Comparison of ENCODE assay signal across 27 cellular contexts in genomic region chr2:238420442-238420841, GRCh38. TPM values are rescaled to one million over a fixed set of nuclear protein-coding genes. Genes with fewer than 3 reads are reported as not detected.
DNase-seq lines count a peak whose midpoint lies in the region; ATAC-seq and TF ChIP-seq lines count a peak whose summit lies in the region.
"Had no signal": no experiment of that assay in that cellular context is flagged by ENCODE, and none has a peak within 500 bp of the region (broad histone marks: within the 10 kb centered on the region; RNA-seq: fewer than 3 reads in every experiment).

No MANE protein-coding gene starts in this region.

- H2BK120ac ChIP-seq in trophoblast cell (ENCODE audit: insufficient read depth, low read length, poor library complexity): no peak overlapping the region

- H2BK12ac ChIP-seq in trophoblast cell (ENCODE audit: low read length): no peak overlapping the region

- TF ChIP-seq POLR2A in prostate gland (IDR thresholded peaks at IDR 0.05): no peak

- H2AK5ac ChIP-seq in trophoblast cell (ENCODE audit: low read length): no peak overlapping the region

- H2AFZ ChIP-seq in GM23248: peak overlapping the region; percentile 31
- H2AFZ ChIP-seq in trophoblast cell (ENCODE audit: insufficient read depth, low read length, poor library complexity): no peak overlapping the region

- H2BK5ac ChIP-seq in trophoblast cell (ENCODE audit: low read depth, low read length, poor library complexity): no peak overlapping the region

- H3K9me2 ChIP-seq in GM23248 (ENCODE audit: insufficient read depth): no peaks in the 10 kb centered on the region

- no peak overlapping the region for H3K23ac ChIP-seq in trophoblast cell (ENCODE audit: low read length)

- H3K4me1 Mint-ChIP-seq in WTC11: peaks cover 26% of the 10 kb centered on the region
- H3K4me1 Mint-ChIP-seq: activated CD4-positive, alpha-beta T cell treated with anti-CD3 and anti-CD28 coated beads for 36 hours had no signal

- no peak overlapping the region for H4K8ac ChIP-seq in trophoblast cell (ENCODE audit: low read depth, low read length)

- peaks cover 16% of the 10 kb centered on the region for H3K9me3 Mint-ChIP-seq in WTC11

- TF ChIP-seq CTCF in WTC11 (IDR thresholded peaks at IDR 0.05) (no peak), prostate gland (IDR thresholded peaks at IDR 0.05) (no peak)

- no peak overlapping the region for H4K12ac ChIP-seq in trophoblast cell (ENCODE audit: low read depth, low read length)

- no peak overlapping the region for H3K4me2 ChIP-seq in GM23248 (ENCODE audit: unreplicated experiment)
- no peak overlapping the region for H3K4me2 ChIP-seq in trophoblast cell (ENCODE audit: low read length)

- H3K18ac ChIP-seq in trophoblast cell (ENCODE audit: low read length): no peak overlapping the region

- H3K4me1 ChIP-seq in GM23248 (ENCODE audit: insufficient read depth) (peaks cover 32% of the 10 kb centered on the region), prostate gland (replicated peaks) (peaks cover 6% of the 10 kb centered on the region), trophoblast cell (ENCODE audit: control insufficient read depth in 1 of 2, insufficient read depth in 2 of 2, low read length in 2 of 2) (peaks cover 0 to 1% of the 10 kb centered on the region in 2 experiments)
- H3K4me1 ChIP-seq: BE2C, body of pancreas had no signal

- ATAC-seq in WTC11: peak; percentile 9; the same call in 1 of the 2 replicates
- no peak for ATAC-seq in GM18511 (IDR thresholded peaks at IDR 0.05; ENCODE audit: unreplicated experiment)
- ATAC-seq: activated CD4-positive, alpha-beta T cell treated with anti-CD3 and anti-CD28 coated beads for 36 hours; activated CD8-positive, alpha-beta T cell treated with anti-CD3 and anti-CD28 coated beads for 36 hours; body of pancreas; naive thymus-derived CD4-positive, alpha-beta T cell; stimulated activated naive CD8-positive, alpha-beta T cell treated with anti-CD3 and anti-CD28 coated beads, Interleukin-15, amount 100 ng/mL, for 72 hours had no signal

- H3K9me3 ChIP-seq in GM23248 (ENCODE audit: low read depth) (no peaks in the 10 kb centered on the region), prostate gland (no peaks in the 10 kb centered on the region), trophoblast cell (ENCODE audit: insufficient read depth, low read depth, low read length) (no peaks in the 10 kb centered on the region), MG63 (no peaks in the 10 kb centered on the region)
- H3K9me3 ChIP-seq: adrenal gland, BE2C, body of pancreas, tibial nerve had no signal

- intact Hi-C loops in prostate gland (cut with DNase I): no loop called here

- peaks cover 10% of the 10 kb centered on the region for H3K36me3 Mint-ChIP-seq in WTC11

- H3K27ac Mint-ChIP-seq in WTC11: peak overlapping the region; percentile 85; the same call in 1 of the 2 replicates
- H3K27ac Mint-ChIP-seq: activated CD4-positive, alpha-beta T cell treated with anti-CD3 and anti-CD28 coated beads for 36 hours; activated CD8-positive, alpha-beta T cell treated with anti-CD3 and anti-CD28 coated beads for 36 hours; activated naive CD4-positive, alpha-beta T cell treated with anti-CD3 and anti-CD28 coated beads for 36 hours; stimulated activated naive CD8-positive, alpha-beta T cell treated with anti-CD3 and anti-CD28 coated beads, Interleukin-15, amount 100 ng/mL, for 72 hours had no signal

- H3K4ac ChIP-seq in trophoblast cell (ENCODE audit: low read depth, low read length): no peak overlapping the region

- no peak overlapping the region for H3K4me3 Mint-ChIP-seq in WTC11
- H3K4me3 Mint-ChIP-seq: activated CD4-positive, alpha-beta T cell treated with anti-CD3 and anti-CD28 coated beads for 36 hours; activated CD8-positive, alpha-beta T cell treated with anti-CD3 and anti-CD28 coated beads for 36 hours; activated naive CD4-positive, alpha-beta T cell treated with anti-CD3 and anti-CD28 coated beads for 36 hours; naive thymus-derived CD4-positive, alpha-beta T cell; stimulated activated naive CD8-positive, alpha-beta T cell treated with anti-CD3 and anti-CD28 coated beads, Interleukin-15, amount 100 ng/mL, for 72 hours had no signal

- 35 to 38% methylated on average over 8 of the region's 8 CpGs for WGBS in GM23248 (ENCODE audit: low coverage in 1 of 2, low lambda C conversion rate in 2 of 2, missing lambda C conversion rate in 2 of 2), 2 experiments
- 50% methylated on average over 8 of the region's 8 CpGs for WGBS in prostate gland
- WGBS in trophoblast cell (ENCODE audit: extremely low coverage, insufficient coverage, insufficient read length): no CpG with 5 or more reads among the region's 8 CpGs

- H3K27ac ChIP-seq in GM23248 (0 out of 2 replicates have a peak overlapping the region, but pooled peaks have one; percentile 2), prostate gland (peak overlapping the region; percentile 21 to 46), trophoblast cell (ENCODE audit: low read depth, low read length) (no peak overlapping the region)
- H3K27ac ChIP-seq: body of pancreas, epithelial cell of prostate, ovary, spleen had no signal

- H3F3A ChIP-seq in GM23248 (ENCODE audit: insufficient read depth): peaks cover 15% of the 10 kb centered on the region

- H3K36me3 ChIP-seq in GM23248 (ENCODE audit: low read depth) (no peaks in the 10 kb centered on the region), prostate gland (no peaks in the 10 kb centered on the region), trophoblast cell (ENCODE audit: control insufficient read depth in 1 of 2, insufficient read depth in 2 of 2, low read length in 2 of 2) (no peaks in the 10 kb centered on the region), MG63 (no peaks in the 10 kb centered on the region)
- H3K36me3 ChIP-seq: adrenal gland, BE2C, ovary, right atrium auricular region, spleen had no signal

- DNase-seq in GM23248 (peak; percentile 32), WTC11 (ENCODE audit: low spot score) (no peak), left kidney (ENCODE audit: low read depth, low spot score) (peak; percentile 24), prostate gland (ENCODE audit: low spot score) (no peak), trophoblast cell (no peak), pons (ENCODE audit: low spot score) (no peak), MG63 (no peak)
- DNase-seq: activated CD4-positive, alpha-beta T cell treated with anti-CD3 and anti-CD28 coated beads for 36 hours; activated CD8-positive, alpha-beta T cell treated with anti-CD3 and anti-CD28 coated beads for 36 hours; activated naive CD4-positive, alpha-beta T cell treated with anti-CD3 and anti-CD28 coated beads for 36 hours; adrenal gland; BE2C; body of pancreas; effector CD8-positive, alpha-beta T cell; naive thymus-derived CD4-positive, alpha-beta T cell; NCI-H1092; NCI-H1694 treated with DMSO at 0.1 percent for 48 hours; NCI-H446; NCI-H774; ovary; spleen; stimulated activated naive CD8-positive, alpha-beta T cell treated with anti-CD3 and anti-CD28 coated beads, Interleukin-15, amount 100 ng/mL, for 72 hours; SW 1271 had no signal

- CTCF ChIA-PET in WTC11 (lab: Charles Lee): interaction anchor here (0.6 kb wide), 1 partner anchor 53 kb away, joined by 3 read pairs; no protein-coding TSS in a partner anchor

- H4K20me1 ChIP-seq in GM23248 (ENCODE audit: insufficient read depth): no peaks in the 10 kb centered on the region

- no peak overlapping the region for H3K4me3 ChIP-seq in GM23248
- no peak overlapping the region for H3K4me3 ChIP-seq in prostate gland
- H3K4me3 ChIP-seq in trophoblast cell (ENCODE audit: low read depth, low read length): no peak overlapping the region
- no peak overlapping the region for H3K4me3 ChIP-seq in MG63
- H3K4me3 ChIP-seq: adrenal gland, body of pancreas, ovary, right atrium auricular region, spleen had no signal

- no peaks in the 10 kb centered on the region for H3K79me2 ChIP-seq in GM23248 (ENCODE audit: insufficient read depth)
- no peaks in the 10 kb centered on the region for H3K79me2 ChIP-seq in trophoblast cell (ENCODE audit: control insufficient read depth, insufficient read depth, low read length, poor library complexity)

- H3K27me3 ChIP-seq in GM23248 (replicated peaks; ENCODE audit: insufficient read depth): no peaks in the 10 kb centered on the region
- no peaks in the 10 kb centered on the region for H3K27me3 ChIP-seq in prostate gland (replicated peaks; ENCODE audit: insufficient read depth)
- H3K27me3 ChIP-seq in trophoblast cell (ENCODE audit: insufficient read depth, low read length): no peaks in the 10 kb centered on the region
- H3K27me3 ChIP-seq in MG63: no peaks in the 10 kb centered on the region
- H3K27me3 ChIP-seq: adrenal gland, BE2C, body of pancreas, ovary, right atrium auricular region, spleen, tibial nerve had no signal

- no peak overlapping the region for H4K91ac ChIP-seq in trophoblast cell (ENCODE audit: low read depth, low read length)

- peaks cover under 1% of the 10 kb centered on the region; the same call in 1 of the 2 replicates for H3K27me3 Mint-ChIP-seq in WTC11 (ENCODE audit: low read depth)
- H3K27me3 Mint-ChIP-seq: activated CD4-positive, alpha-beta T cell treated with anti-CD3 and anti-CD28 coated beads for 36 hours; activated CD8-positive, alpha-beta T cell treated with anti-CD3 and anti-CD28 coated beads for 36 hours; stimulated activated naive CD8-positive, alpha-beta T cell treated with anti-CD3 and anti-CD28 coated beads, Interleukin-15, amount 100 ng/mL, for 72 hours had no signal

- H3K9ac ChIP-seq in GM23248 (no peak overlapping the region), trophoblast cell (ENCODE audit: low read length) (no peak overlapping the region)

- H3K79me1 ChIP-seq in trophoblast cell (ENCODE audit: low read length): no peaks in the 10 kb centered on the region

- in situ Hi-C loops in GM23248 (cut with MboI): no loop called here

- H3K14ac ChIP-seq in trophoblast cell (ENCODE audit: low read length): no peak overlapping the region

- POLR2A ChIA-PET in WTC11 (lab: Charles Lee): no interaction called here

TF ChIP-seq in WTC11, 78 proteins besides CTCF, POLR2A, EP300 and RAD21 (continues in another document):
- TF ChIP-seq GABPB1 (CRISPR knock-in tag; IDR thresholded peaks at IDR 0.05): no peak
- no peak for TF ChIP-seq TEAD1 (CRISPR knock-in tag; IDR thresholded peaks at IDR 0.05)
- no peak for TF ChIP-seq NFE2L1 (CRISPR knock-in tag; IDR thresholded peaks at IDR 0.05)
- TF ChIP-seq JAZF1 (CRISPR knock-in tag; IDR thresholded peaks at IDR 0.05): no peak
- no peak for TF ChIP-seq ESRRA (CRISPR knock-in tag; IDR thresholded peaks at IDR 0.05; ENCODE audit: borderline replicate concordance)

RNA-seq across cellular contexts. Expression of gene ASB1, which starts 6.3 kb away (rescaled TPM):
- 35.5 and 38.4 TPM in 2 replicates for total RNA-seq in GM23248 (2014; rRNA removed; shearing (Covaris generic))
- 31.5 and 35.3 TPM in 2 replicates for polyA plus RNA-seq in GM23248 (2016; fragmentation: Nextera tagmentation; extraction: Ambion mirVana)
- 36.2 to 43.9 TPM (median 39.1 TPM) in 3 replicates for total RNA-seq in WTC11 (2021)
- total RNA-seq in prostate gland: 10 to 100 TPM; 11.9 to 27.8 TPM
- polyA plus RNA-seq in trophoblast cell (2013): 23.1 and 24.0 TPM in 2 replicates
- total RNA-seq in MG63 (2014; rRNA removed; shearing (Covaris generic); ENCODE audit: low replicate concordance): 16.0 and 36.1 TPM in 2 replicates

Comparison
In these comparisons a context has a peak if more than half of its experiments do, and no peak if none do; other contexts are left out.
1. DNase-seq: peak in GM23248 (single experiment) and left kidney (single experiment); none in WTC11 (single experiment), prostate gland (single experiment), trophoblast cell (0 of 2), pons (single experiment) and MG63 (single experiment).